ENCODE assay signal across 17 cellular contexts in the genomic region with DNA sequence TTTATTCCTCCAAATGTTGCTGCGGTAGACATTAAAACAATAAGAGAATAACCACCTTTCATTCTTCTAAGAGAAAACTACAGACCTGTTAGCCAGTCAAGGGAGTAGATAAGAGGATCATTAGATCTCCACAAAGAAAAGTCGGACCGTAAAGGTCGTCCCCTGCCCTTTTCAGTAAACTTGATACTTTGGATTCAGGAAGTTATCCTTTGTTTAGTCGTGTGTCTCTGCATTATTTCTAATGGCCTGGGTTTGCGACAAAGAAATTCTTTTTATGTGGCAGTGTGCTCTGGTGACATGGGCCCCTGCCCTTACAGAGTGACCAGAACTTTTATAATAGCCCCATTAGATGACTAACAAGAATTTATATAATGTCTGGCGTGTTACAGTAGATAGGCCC. TPM values are rescaled to one million over a fixed set of nuclear protein-coding genes. Genes with fewer than 3 reads are reported as not detected.
DNase-seq lines count a peak whose midpoint lies in the region; ATAC-seq, FAIRE-seq and TF ChIP-seq lines count a peak whose summit lies in the region.
"Had no signal": no experiment of that assay in that cellular context is flagged by ENCODE, and none has a peak within 500 bp of the region (broad histone marks: within the 10 kb centered on the region; RNA-seq: fewer than 3 reads in every experiment).

No MANE protein-coding gene starts in this region.

- no peak for TF ChIP-seq CTCF in nephron progenitor cell (IDR thresholded peaks at IDR 0.05)
- TF ChIP-seq CTCF in SK-N-SH (IDR thresholded peaks at IDR 0.05), result no peak

- 15 to 50% (median 35%) methylated on average over 7 of the region's 7 CpGs for WGBS in small intestine, 3 donors
- 84% methylated on average over 7 of the region's 7 CpGs for WGBS in SK-N-SH (ENCODE audit: low lambda C conversion rate)

- no peak for TF ChIP-seq RAD21 in SK-N-SH (IDR thresholded peaks at IDR 0.05; ENCODE audit: low read length)

- CTCF ChIA-PET in SK-N-SH (lab: Yijun Ruan, JAX), result interaction anchor here (1.0 to 3.2 kb wide), 4 partner anchors 38 to 135 kb away, joined by 3 to 15 read pairs (median 5); no protein-coding TSS in a partner anchor

- H3K9ac ChIP-seq in endocrine pancreas (ENCODE audit: control insufficient read depth, insufficient read depth, low read length) (no peak overlapping the region), SK-N-SH (no peak overlapping the region)
- H3K9ac ChIP-seq: BLaER1 had no signal

- H3K27me3 ChIP-seq in SJCRH30 (no peaks in the 10 kb centered on the region), endocrine pancreas (ENCODE audit: control insufficient read depth, insufficient read depth, low read length) (no peaks in the 10 kb centered on the region), small intestine (ENCODE audit: control insufficient read depth in 2 of 2, insufficient read depth in 2 of 2, low read length in 2 of 2) (no peaks in the 10 kb centered on the region), SK-N-SH (ENCODE audit: insufficient read depth) (no peaks in the 10 kb centered on the region)
- H3K27me3 ChIP-seq: BLaER1, Peyer's patch had no signal

- no peaks in the 10 kb centered on the region; the same call in 1 of the 2 replicates for H4K20me1 ChIP-seq in SK-N-SH (ENCODE audit: insufficient read depth)

- no peak overlapping the region for H3K4me2 ChIP-seq in SK-N-SH
- H3K4me2 ChIP-seq: BLaER1 had no signal

- H3K4me1 ChIP-seq in SJCRH30 (peaks cover 37% of the 10 kb centered on the region), endocrine pancreas (ENCODE audit: control insufficient read depth, insufficient read depth, low read length) (no peaks in the 10 kb centered on the region), small intestine (ENCODE audit: control insufficient read depth in 2 of 2, insufficient read depth in 1 of 2, low read depth in 1 of 2, low read length in 1 of 2) (peaks cover 0 to 2% of the 10 kb centered on the region in 2 donors), SK-N-SH (ENCODE audit: control insufficient read depth in 1 of 2, insufficient read depth in 2 of 2, low read depth in 1 of 2, low read length in 1 of 2) (peaks cover 17 to 33% of the 10 kb centered on the region in 2 experiments)

- no peak for TF ChIP-seq EP300 in SK-N-SH (IDR thresholded peaks at IDR 0.05; ENCODE audit: borderline replicate concordance in 1 of 2, low read depth in 1 of 2, low read length in 1 of 2)

- H3K4me3 ChIP-seq in SJCRH30 (peak overlapping the region; percentile 6; the same call in 1 of the 2 replicates), endocrine pancreas (ENCODE audit: control insufficient read depth, insufficient read depth, low read length) (peak overlapping the region; percentile 51), small intestine (ENCODE audit: low read depth in 1 of 2, low read length in 2 of 2) (no peak overlapping the region), SK-N-SH (ENCODE audit: low read depth in 2 of 2, low read length in 1 of 2) (no peak overlapping the region)
- H3K4me3 ChIP-seq: BLaER1, Peyer's patch had no signal

- H3K4me3 Mint-ChIP-seq in nephron progenitor cell, result peak overlapping the region; percentile 68
- H3K4me3 Mint-ChIP-seq: CD8-positive, alpha-beta memory T cell had no signal

- peaks cover 9% of the 10 kb centered on the region for H3K27me3 Mint-ChIP-seq in nephron progenitor cell (ENCODE audit: low read depth, poor library complexity)
- H3K27me3 Mint-ChIP-seq: CD8-positive, alpha-beta memory T cell had no signal

- H3K9me3 ChIP-seq in SJCRH30 (replicated peaks) (no peaks in the 10 kb centered on the region), endocrine pancreas (ENCODE audit: control insufficient read depth, low read length) (no peaks in the 10 kb centered on the region), small intestine (ENCODE audit: control insufficient read depth, low read depth) (no peaks in the 10 kb centered on the region), SK-N-SH (no peaks in the 10 kb centered on the region)
- H3K9me3 ChIP-seq: BLaER1, Peyer's patch had no signal

- peak overlapping the region; percentile 99 for H3K27ac Mint-ChIP-seq in nephron progenitor cell
- H3K27ac Mint-ChIP-seq: CD8-positive, alpha-beta memory T cell had no signal

- no peak for FAIRE-seq in small intestine (lab: Jason Lieb, UNC)

- POLR2A ChIA-PET in SK-N-SH (lab: Yijun Ruan, JAX), result no interaction called here

- H3K9me2 ChIP-seq in SK-N-SH, result no peaks in the 10 kb centered on the region

- no peak overlapping the region; the same call in 1 of the 2 replicates for H3K27ac ChIP-seq in SJCRH30
- peak overlapping the region in 1 of 2 donors; percentile 11 for H3K27ac ChIP-seq in small intestine (ENCODE audit: low read depth in 1 of 2, low read length in 1 of 2)
- no peak overlapping the region for H3K27ac ChIP-seq in SK-N-SH (ENCODE audit: low read depth in 2 of 2, low read length in 1 of 2)
- H3K27ac ChIP-seq: BLaER1 had no signal

- H3K79me2 ChIP-seq in SK-N-SH (ENCODE audit: insufficient read depth), result peaks cover 19% of the 10 kb centered on the region; the same call in 1 of the 2 replicates

- DNase-seq in SJCRH30 (no peak), nephron progenitor cell (no peak), small intestine (peak; percentile 71), DMS114 treated with DMSO at 0.1 percent for 48 hours (lab: John Stamatoyannopoulos, UW; ENCODE audit: unreplicated experiment) (no peak), SK-N-SH (no peak)
- DNase-seq: CD8-positive, alpha-beta memory T cell; DMS153; MM.1S; NCI-H1105 treated with DMSO at 0.1 percent for 48 hours; NCI-H1930; NCI-H510A; NCI-H82; Peyer's patch; Right ventricle myocardium superior had no signal

- H3K9me3 Mint-ChIP-seq in nephron progenitor cell, result no peaks in the 10 kb centered on the region
- H3K9me3 Mint-ChIP-seq: CD8-positive, alpha-beta memory T cell had no signal

- H3F3A ChIP-seq in SK-N-SH (replicated peaks; ENCODE audit: insufficient read depth), result no peaks in the 10 kb centered on the region

- ATAC-seq in HG03175 (IDR thresholded peaks at IDR 0.05; ENCODE audit: unreplicated experiment), result no peak

- no peak overlapping the region for H2AFZ ChIP-seq in SK-N-SH (ENCODE audit: low read depth)

- no peaks in the 10 kb centered on the region for H3K36me3 ChIP-seq in SJCRH30
- no peaks in the 10 kb centered on the region for H3K36me3 ChIP-seq in endocrine pancreas (ENCODE audit: control insufficient read depth, insufficient read depth, low read length)
- no peaks in the 10 kb centered on the region for H3K36me3 ChIP-seq in small intestine (ENCODE audit: control insufficient read depth in 2 of 2, insufficient read depth in 2 of 2, low read length in 2 of 2)
- H3K36me3 ChIP-seq in SK-N-SH (replicated peaks in 1 of 2; ENCODE audit: control insufficient read depth in 1 of 2, insufficient read depth in 2 of 2, low read length in 1 of 2), result no peaks in the 10 kb centered on the region
- H3K36me3 ChIP-seq: Peyer's patch had no signal

- H3K4me1 Mint-ChIP-seq in nephron progenitor cell, result peaks cover 88% of the 10 kb centered on the region

- H3K36me3 Mint-ChIP-seq in nephron progenitor cell (ENCODE audit: low read depth), result peaks cover 13% of the 10 kb centered on the region
- H3K36me3 Mint-ChIP-seq: CD8-positive, alpha-beta memory T cell had no signal

TF ChIP-seq in SK-N-SH, 30 proteins besides CTCF, POLR2A, EP300 and RAD21:
- TF ChIP-seq GABPA (IDR thresholded peaks at IDR 0.05; ENCODE audit: low read depth) (no peak), JUND (IDR thresholded peaks at IDR 0.05) (no peak), FOXM1 (IDR thresholded peaks at IDR 0.05; ENCODE audit: low read depth) (no peak), MAX (IDR thresholded peaks at IDR 0.05; ENCODE audit: low read depth) (no peak), POLR2AphosphoS5 (IDR thresholded peaks at IDR 0.05; ENCODE audit: low read depth, low read length) (no peak), YY1 (IDR thresholded peaks at IDR 0.05; ENCODE audit: low read depth) (no peak), GATA2 (CRISPR knock-in tag; IDR thresholded peaks at IDR 0.05) (no peak), CHD2 (IDR thresholded peaks at IDR 0.05; ENCODE audit: low read length, partially characterized antibody) (no peak)
- TF ChIP-seq, protein P1, sequence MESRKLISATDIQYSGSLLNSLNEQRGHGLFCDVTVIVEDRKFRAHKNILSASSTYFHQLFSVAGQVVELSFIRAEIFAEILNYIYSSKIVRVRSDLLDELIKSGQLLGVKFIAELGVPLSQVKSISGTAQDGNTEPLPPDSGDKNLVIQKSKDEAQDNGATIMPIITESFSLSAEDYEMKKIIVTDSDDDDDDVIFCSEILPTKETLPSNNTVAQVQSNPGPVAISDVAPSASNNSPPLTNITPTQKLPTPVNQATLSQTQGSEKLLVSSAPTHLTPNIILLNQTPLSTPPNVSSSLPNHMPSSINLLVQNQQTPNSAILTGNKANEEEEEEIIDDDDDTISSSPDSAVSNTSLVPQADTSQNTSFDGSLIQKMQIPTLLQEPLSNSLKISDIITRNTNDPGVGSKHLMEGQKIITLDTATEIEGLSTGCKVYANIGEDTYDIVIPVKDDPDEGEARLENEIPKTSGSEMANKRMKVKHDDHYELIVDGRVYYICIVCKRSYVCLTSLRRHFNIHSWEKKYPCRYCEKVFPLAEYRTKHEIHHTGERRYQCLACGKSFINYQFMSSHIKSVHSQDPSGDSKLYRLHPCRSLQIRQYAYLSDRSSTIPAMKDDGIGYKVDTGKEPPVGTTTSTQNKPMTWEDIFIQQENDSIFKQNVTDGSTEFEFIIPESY (IDR thresholded peaks at IDR 0.05; ENCODE audit: borderline replicate concordance, low read depth), result no peak

RNA-seq across cellular contexts. Expression of gene EVL, which starts 44.6 kb away (rescaled TPM):
- 27.1 and 31.5 TPM in 2 replicates for total RNA-seq in SJCRH30 (2014; rRNA removed; shearing (Covaris generic))
- polyA plus RNA-seq in small intestine, result 10 to 100 TPM; 21.0 to 35.2 (median 28.4) TPM
- 34.2 and 36.5 TPM in 2 replicates for polyA plus RNA-seq in SK-N-SH (2012; rRNA removed)
- polyA plus RNA-seq in SK-N-SH (2012; cell fraction: cytosol; rRNA removed), result 21.7 and 28.2 TPM in 2 replicates
- 224 and 260 TPM in 2 replicates for polyA plus RNA-seq in SK-N-SH (2012; cell fraction: nucleus; rRNA removed)

Comparison
In these comparisons a context has a peak if more than half of its experiments do, and no peak if none do; other contexts are left out.
1. H3K4me3 ChIP-seq: peak in SJCRH30 (single experiment) and endocrine pancreas (single experiment); none in small intestine (0 of 2) and SK-N-SH (0 of 2).